In the genomic region with DNA sequence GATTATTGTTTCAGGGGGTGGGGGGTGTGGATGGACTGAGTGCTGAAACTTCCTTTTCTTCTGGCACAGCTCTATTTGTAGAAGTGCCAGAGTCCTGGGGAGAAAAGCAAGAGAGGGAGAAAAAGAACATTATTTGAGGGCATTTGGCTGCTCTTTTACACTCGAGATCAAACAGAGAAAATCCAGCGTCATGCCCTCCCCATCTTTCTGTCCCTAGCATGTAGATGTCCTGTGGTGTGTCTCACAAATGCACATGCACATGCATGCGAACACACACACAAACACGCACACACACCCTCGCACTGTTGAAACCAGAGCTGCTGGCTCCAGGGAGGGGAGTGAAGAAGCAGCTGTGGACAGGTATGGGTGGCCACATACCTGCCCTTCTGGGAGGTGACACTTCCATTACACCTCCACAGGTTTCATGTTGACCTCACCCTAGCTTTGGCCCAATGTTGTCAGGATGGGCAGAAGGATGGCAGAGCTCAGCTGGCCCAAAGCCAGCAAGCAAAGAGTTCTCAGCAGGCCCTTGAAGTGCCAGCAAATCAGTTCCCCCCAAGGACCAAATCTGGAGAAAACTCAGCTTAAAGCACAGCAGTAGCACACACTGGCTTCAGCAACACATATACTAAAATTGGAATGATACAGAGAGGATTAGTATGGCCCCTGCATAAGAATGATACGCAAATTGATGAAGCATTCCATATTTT, we compare ENCODE assay signal across 1 cellular context.
TF ChIP-seq lines count a peak whose summit lies in the region.

No MANE protein-coding gene starts in this region.

TF ChIP-seq in endothelial cell of umbilical vein, 7 proteins besides CTCF, POLR2A, EP300 and RAD21:
- no peak for TF ChIP-seq GATA2 (IDR thresholded peaks at IDR 0.05; ENCODE audit: insufficient read depth, insufficient read length, low read depth, low read length)
- TF ChIP-seq POLR2AphosphoS5 (IDR thresholded peaks at IDR 0.05; ENCODE audit: insufficient read depth, low read depth, low read length), result no peak
- no peak for TF ChIP-seq MYC (IDR thresholded peaks at IDR 0.05; ENCODE audit: low read depth, low read length)
- TF ChIP-seq EZH2 (IDR thresholded peaks at IDR 0.05; ENCODE audit: borderline replicate concordance, low read depth, low read length, severe bottlenecking), result no peak
- TF ChIP-seq, protein P1, sequence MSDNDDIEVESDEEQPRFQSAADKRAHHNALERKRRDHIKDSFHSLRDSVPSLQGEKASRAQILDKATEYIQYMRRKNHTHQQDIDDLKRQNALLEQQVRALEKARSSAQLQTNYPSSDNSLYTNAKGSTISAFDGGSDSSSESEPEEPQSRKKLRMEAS (IDR thresholded peaks at IDR 0.05; ENCODE audit: insufficient read depth, insufficient read length), result no peak
- TF ChIP-seq FOS (IDR thresholded peaks at IDR 0.05; ENCODE audit: borderline replicate concordance, insufficient read depth, low read length), result no peak
- no peak for TF ChIP-seq JUN (IDR thresholded peaks at IDR 0.05; ENCODE audit: borderline replicate concordance, insufficient read depth, insufficient read length, low read depth)
